Comparison of ENCODE assay signal across 8 cellular contexts in the genomic region with DNA sequence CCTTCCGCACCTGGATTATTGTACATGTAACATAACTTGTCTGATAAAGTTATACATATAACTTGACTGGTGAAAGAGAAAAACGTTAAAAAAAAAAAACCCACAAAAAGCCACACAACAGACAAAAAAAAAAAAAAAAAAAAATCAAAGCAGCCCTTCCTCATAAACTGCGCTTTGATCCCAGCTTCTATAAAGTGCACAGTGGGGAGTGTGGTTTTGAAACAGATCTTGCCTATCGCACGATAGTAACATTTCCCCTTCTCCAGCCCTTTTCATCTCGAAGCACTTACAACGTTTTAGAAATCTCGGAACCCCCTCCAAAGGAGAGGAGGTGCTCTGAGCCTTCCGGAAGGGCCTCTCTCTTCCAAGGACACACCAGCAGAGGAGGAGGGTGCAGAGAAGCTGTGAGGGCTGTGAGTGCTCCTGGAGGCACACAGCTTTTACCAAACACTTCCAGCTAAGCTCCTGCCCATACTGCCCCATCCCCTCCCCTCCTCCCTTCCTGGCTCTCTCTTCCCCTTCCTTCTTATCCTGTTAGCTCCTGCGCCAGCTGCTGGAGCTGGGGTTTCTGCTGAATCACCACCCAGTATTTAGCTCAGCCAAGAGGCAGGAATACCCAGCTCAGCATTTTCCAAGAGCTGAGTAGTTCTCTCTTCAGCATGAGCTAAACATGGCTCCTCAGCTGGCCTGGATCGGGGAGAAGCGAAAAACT. TPM values are rescaled to one million over a fixed set of nuclear protein-coding genes. Genes with fewer than 3 reads are reported as not detected.
DNase-seq lines count a peak whose midpoint lies in the region; ATAC-seq and TF ChIP-seq lines count a peak whose summit lies in the region.

No MANE protein-coding gene starts in this region.

- H3K4me3 ChIP-seq in HFF-Myc (replicated peaks; ENCODE audit: low read depth, low read length), result peak overlapping the region; percentile 33; the same call in 1 of the 2 replicates
- H3K4me3 ChIP-seq in parathyroid adenoma (ENCODE audit: low read depth, low read length), result peak overlapping the region; percentile 35

- H3K79me2 ChIP-seq in parathyroid adenoma, result peaks cover 15% of the 10 kb centered on the region

- peaks cover 7% of the 10 kb centered on the region for H3K36me3 Mint-ChIP-seq in T-helper 17 cell (ENCODE audit: low read depth)

- no peaks in the 10 kb centered on the region for H3K36me3 ChIP-seq in parathyroid adenoma (ENCODE audit: control insufficient read depth, insufficient read depth, low read length)

- peak overlapping the region; percentile 40 for H2AFZ ChIP-seq in parathyroid adenoma

- ATAC-seq in T-helper 17 cell, result no peak
- peak; percentile 85 for ATAC-seq in Right ventricle myocardium superior (ENCODE audit: poor library complexity)
- no peak for ATAC-seq in HG03025 (IDR thresholded peaks at IDR 0.05; ENCODE audit: low FRiP score, unreplicated experiment)

- peak overlapping the region; percentile 28 for H3K4me3 Mint-ChIP-seq in T-helper 17 cell

- peak overlapping the region; percentile 92 for H3K27ac ChIP-seq in parathyroid adenoma

- TF ChIP-seq CTCF in HFF-Myc (IDR thresholded peaks at IDR 0.05; ENCODE audit: low read depth, low read length, missing control alignments) (no peak), parathyroid adenoma (IDR thresholded peaks at IDR 0.05) (no peak)

- H3K27me3 ChIP-seq in parathyroid adenoma (ENCODE audit: control insufficient read depth, insufficient read depth, low read length), result no peaks in the 10 kb centered on the region

- peak overlapping the region; percentile 63 for H3K4me2 ChIP-seq in parathyroid adenoma (ENCODE audit: low read length)

- H3K27me3 Mint-ChIP-seq in T-helper 17 cell, result peaks cover 48% of the 10 kb centered on the region

- H3K9ac ChIP-seq in parathyroid adenoma, result no peak overlapping the region

- peaks cover 46% of the 10 kb centered on the region for H3K4me1 ChIP-seq in parathyroid adenoma

- DNase-seq in HFF-Myc (ENCODE audit: extremely low read depth, low read depth) (peak; percentile 89), T-helper 17 cell (no peak), Right ventricle myocardium superior (peak; percentile 89), NCI-H1048 (lab: John Stamatoyannopoulos, UW) (no peak), SK-N-DZ (ENCODE audit: low spot score) (no peak), T-helper 2 cell (no peak)

- H3K4me1 Mint-ChIP-seq in T-helper 17 cell, result peaks cover 6% of the 10 kb centered on the region

- no peaks in the 10 kb centered on the region for H3K9me3 ChIP-seq in T-helper 17 cell (ENCODE audit: control insufficient read depth, low read length, poor library complexity, severe bottlenecking)
- no peaks in the 10 kb centered on the region for H3K9me3 ChIP-seq in parathyroid adenoma (ENCODE audit: control insufficient read depth, low read length)

- no peak overlapping the region for H3K27ac Mint-ChIP-seq in T-helper 17 cell

- intact Hi-C loops in Right ventricle myocardium superior (cut with DNase I), result no loop called here

RNA-seq across cellular contexts. Expression of gene SLC7A8, which starts 28.4 kb away (rescaled TPM):
- total RNA-seq in T-helper 17 cell (1 to 10 TPM; 2.0 to 2.5 TPM), Right ventricle myocardium superior (11.6 TPM)
- polyA plus RNA-seq in SK-N-DZ (2014; cell fraction: cytosol; rRNA removed), result 0.63 TPM in 1 of 2 replicates, not detected in the other
- polyA plus RNA-seq in SK-N-DZ (2014; cell fraction: nucleus; rRNA removed), result not detected in 2 replicates

RNA-seq across cellular contexts. Expression of gene CEBPE, which starts 36.0 kb away (rescaled TPM):
- total RNA-seq in T-helper 17 cell (under 1 TPM in 1 of 2 donors, not detected in 1; 0.25 TPM), Right ventricle myocardium superior (not detected)
- not detected in 2 replicates for polyA plus RNA-seq in SK-N-DZ (2014; cell fraction: cytosol; rRNA removed)
- polyA plus RNA-seq in SK-N-DZ (2014; cell fraction: nucleus; rRNA removed), result not detected in 2 replicates

RNA-seq across cellular contexts. Expression of gene CIROP, which starts 50.2 kb away (rescaled TPM):
- total RNA-seq in T-helper 17 cell, result not detected
- not detected for total RNA-seq in Right ventricle myocardium superior
- not detected in 2 replicates for polyA plus RNA-seq in SK-N-DZ (2014; cell fraction: cytosol; rRNA removed)
- polyA plus RNA-seq in SK-N-DZ (2014; cell fraction: nucleus; rRNA removed), result 0.06 TPM in 1 of 2 replicates, not detected in the other

RNA-seq across cellular contexts. Expression of gene C14orf119, which starts 59.7 kb away (rescaled TPM):
- 10 to 100 TPM; 10.5 to 11.6 TPM for total RNA-seq in T-helper 17 cell
- 20.6 TPM for total RNA-seq in Right ventricle myocardium superior
- polyA plus RNA-seq in SK-N-DZ (2014; cell fraction: cytosol; rRNA removed), result 39.5 and 46.2 TPM in 2 replicates
- polyA plus RNA-seq in SK-N-DZ (2014; cell fraction: nucleus; rRNA removed), result 15.8 and 33.9 TPM in 2 replicates

Comparison
In these comparisons a context has a peak if more than half of its experiments do, and no peak if none do; other contexts are left out.
1. DNase-seq: peak in HFF-Myc (single experiment) and Right ventricle myocardium superior (single experiment); none in T-helper 17 cell (0 of 3), NCI-H1048 (single experiment), SK-N-DZ (single experiment) and T-helper 2 cell (0 of 5).